8 cellular contexts compared by ENCODE assay signal in genomic region chr11:9565822-9566560, GRCh38. TPM values are rescaled to one million over a fixed set of nuclear protein-coding genes. Genes with fewer than 3 reads are reported as not detected.
DNase-seq lines count a peak whose midpoint lies in the region; ATAC-seq and TF ChIP-seq lines count a peak whose summit lies in the region.

No MANE protein-coding gene starts in this region.

- 0 out of 2 replicates have a peak, but pooled peaks cover 2% of the 10 kb centered on the region for H3K9me3 ChIP-seq in OCI-LY1 (ENCODE audit: low read length)
- H3K9me3 ChIP-seq in prostate gland: no peaks in the 10 kb centered on the region

- H3K79me2 ChIP-seq in OCI-LY1 (ENCODE audit: insufficient read depth, low read length): no peaks in the 10 kb centered on the region

- H3K36me3 Mint-ChIP-seq in activated T-helper 2 cell treated with anti-CD3 and anti-CD28 coated beads, Interferon-gamma antibody, Interleukin-2, Interleukin-4, amounts not matched to agents 10 μg/mL and 5 μg/mL and 100 μg/mL, durations not matched to agents 14 hours and 24 hours and 36 hours (ENCODE audit: low read depth): peaks cover 13% of the 10 kb centered on the region

- H3K27ac Mint-ChIP-seq in activated T-helper 2 cell treated with anti-CD3 and anti-CD28 coated beads, Interferon-gamma antibody, Interleukin-2, Interleukin-4, amounts not matched to agents 10 μg/mL and 5 μg/mL and 100 μg/mL, durations not matched to agents 14 hours and 24 hours and 36 hours: peak overlapping the region; percentile 89

- H3K4me3 Mint-ChIP-seq in activated T-helper 2 cell treated with anti-CD3 and anti-CD28 coated beads, Interferon-gamma antibody, Interleukin-2, Interleukin-4, amounts not matched to agents 10 μg/mL and 5 μg/mL and 100 μg/mL, durations not matched to agents 14 hours and 24 hours and 36 hours (ENCODE audit: low read depth): peak overlapping the region; percentile 37

- H3K4me3 ChIP-seq in OCI-LY1 (ENCODE audit: low read depth, low read length, poor library complexity, severe bottlenecking) (no peak overlapping the region), prostate gland (no peak overlapping the region)

- H3K9me3 Mint-ChIP-seq in activated T-helper 2 cell treated with anti-CD3 and anti-CD28 coated beads, Interferon-gamma antibody, Interleukin-2, Interleukin-4, amounts not matched to agents 10 μg/mL and 5 μg/mL and 100 μg/mL, durations not matched to agents 14 hours and 24 hours and 36 hours: peaks cover 15% of the 10 kb centered on the region

- H4K20me1 ChIP-seq in OCI-LY1 (ENCODE audit: insufficient read depth, low read length): no peaks in the 10 kb centered on the region

- ATAC-seq in GM19467 (IDR thresholded peaks at IDR 0.05; ENCODE audit: unreplicated experiment): peak; percentile 76
- ATAC-seq in HG03469 (IDR thresholded peaks at IDR 0.05; ENCODE audit: unreplicated experiment): peak; percentile 93

- TF ChIP-seq CTCF in OCI-LY1 (IDR thresholded peaks at IDR 0.05; ENCODE audit: low read length): no peak
- no peak for TF ChIP-seq CTCF in prostate gland (IDR thresholded peaks at IDR 0.05)

- no peak overlapping the region for H3K9ac ChIP-seq in OCI-LY1 (ENCODE audit: low read length)

- 12% methylated on average over 7 of the region's 7 CpGs for WGBS in prostate gland

- intact Hi-C loops in activated T-helper 2 cell treated with anti-CD3 and anti-CD28 coated beads, Interferon-gamma antibody, Interleukin-2, Interleukin-4, amounts not matched to agents 10 μg/mL and 5 μg/mL and 100 μg/mL, durations not matched to agents 14 hours and 24 hours and 36 hours (cut with micrococcal nuclease): loop anchor here (1.0 to 2.0 kb wide), 5 partner anchors 31 to 357 kb away; partner anchors contain the start of gene ZNF143
- intact Hi-C loops in prostate gland (cut with DNase I): loop anchor here (5.0 kb wide), 1 partner anchor 39 kb away; no protein-coding TSS in a partner anchor

- H3K36me3 ChIP-seq in OCI-LY1 (ENCODE audit: insufficient read depth, low read length) (no peaks in the 10 kb centered on the region), prostate gland (no peaks in the 10 kb centered on the region)

- H2AFZ ChIP-seq in OCI-LY1 (ENCODE audit: low read length): no peak overlapping the region

- H3K4me1 Mint-ChIP-seq in activated T-helper 2 cell treated with anti-CD3 and anti-CD28 coated beads, Interferon-gamma antibody, Interleukin-2, Interleukin-4, amounts not matched to agents 10 μg/mL and 5 μg/mL and 100 μg/mL, durations not matched to agents 14 hours and 24 hours and 36 hours (ENCODE audit: low read depth): peaks cover 26% of the 10 kb centered on the region

- H3F3A ChIP-seq in OCI-LY1 (ENCODE audit: insufficient read depth, low read length): peaks cover 11% of the 10 kb centered on the region

- H3K4me2 ChIP-seq in OCI-LY1 (ENCODE audit: low read length): no peak overlapping the region

- H3K27ac ChIP-seq in OCI-LY1 (ENCODE audit: low read depth, low read length, poor library complexity, severe bottlenecking) (peak overlapping the region; percentile 2), prostate gland (peak overlapping the region; percentile 93)

- peaks cover 2% of the 10 kb centered on the region for H3K27me3 Mint-ChIP-seq in activated T-helper 2 cell treated with anti-CD3 and anti-CD28 coated beads, Interferon-gamma antibody, Interleukin-2, Interleukin-4, amounts not matched to agents 10 μg/mL and 5 μg/mL and 100 μg/mL, durations not matched to agents 14 hours and 24 hours and 36 hours (ENCODE audit: low read depth)

- H3K4me1 ChIP-seq in OCI-LY1 (ENCODE audit: insufficient read depth, low read length, severe bottlenecking) (peaks cover 40% of the 10 kb centered on the region), prostate gland (replicated peaks) (peaks cover 21% of the 10 kb centered on the region)

- peak; percentile 55 for TF ChIP-seq POLR2A in prostate gland (IDR thresholded peaks at IDR 0.05)

- peak; percentile 80 for DNase-seq in COLO668 (lab: John Stamatoyannopoulos, UW; ENCODE audit: unreplicated experiment)
- DNase-seq in activated T-helper 2 cell treated with anti-CD3 and anti-CD28 coated beads, Interferon-gamma antibody, Interleukin-2, Interleukin-4, amounts not matched to agents 10 μg/mL and 5 μg/mL and 100 μg/mL, durations not matched to agents 14 hours and 24 hours and 36 hours (ENCODE audit: low spot score): peak; percentile 61
- DNase-seq in foreskin melanocyte: peak; percentile 90
- DNase-seq in prostate gland (ENCODE audit: low spot score): peak; percentile 63
- no peak for DNase-seq in NCI-H128 (lab: John Stamatoyannopoulos, UW; ENCODE audit: unreplicated experiment)

- no peaks in the 10 kb centered on the region for H3K27me3 ChIP-seq in OCI-LY1 (ENCODE audit: insufficient read depth, low read length)
- no peaks in the 10 kb centered on the region for H3K27me3 ChIP-seq in prostate gland (replicated peaks; ENCODE audit: insufficient read depth)

- no peaks in the 10 kb centered on the region for H3K9me2 ChIP-seq in OCI-LY1 (ENCODE audit: low read depth, low read length)

RNA-seq across cellular contexts. Expression of gene WEE1, which starts 7.5 kb away (rescaled TPM):
- total RNA-seq in activated T-helper 2 cell treated with anti-CD3 and anti-CD28 coated beads, Interferon-gamma antibody, Interleukin-2, Interleukin-4, amounts not matched to agents 10 μg/mL and 5 μg/mL and 100 μg/mL, durations not matched to agents 14 hours and 24 hours and 36 hours: 48.6 and 49.6 TPM in 2 replicates
- total RNA-seq in prostate gland: 10 to 100 TPM; 31.0 to 33.1 TPM
